In genomic region chr1:168300626-168301025, GRCh38 we compare ENCODE assay signal across 26 cellular contexts.
"Had no signal": no experiment of that assay in that cellular context is flagged by ENCODE, and none has a peak within 500 bp of the region (broad histone marks: within the 10 kb centered on the region; RNA-seq: fewer than 3 reads in every experiment).

No MANE protein-coding gene starts in this region.

- H3K9me3 Mint-ChIP-seq: activated CD4-positive, alpha-beta T cell treated with anti-CD3 and anti-CD28 coated beads, Interleukin-2, amount 10 ng/mL, durations not matched to agents 24 days and 14 days; activated naive CD8-positive, alpha-beta T cell treated with anti-CD3 and anti-CD28 coated beads, Interleukin-2, amount 50 U/mL, for 24 hours; activated T-cell treated with anti-CD3 and anti-CD28 coated beads, Interleukin-2, amount 50 U/mL, for 24 hours; activated T-helper 2 cell treated with anti-CD3 and anti-CD28 coated beads, Interferon-gamma antibody, Interleukin-2, Interleukin-4, amounts not matched to agents 10 μg/mL and 5 μg/mL and 100 μg/mL, durations not matched to agents 14 hours and 24 hours and 36 hours; dendritic cell treated with granulocyte-macrophage colony-stimulating factor and Interleukin-4, amounts not matched to agents 40 ng/mL and 50 ng/mL, for 4 days; naive B cell; stimulated activated effector memory CD8-positive, alpha-beta T cell treated with anti-CD3 and anti-CD28 coated beads, Interleukin-12 subunit alpha, Interleukin-12 subunit beta, amount 100 ng/mL, for 72 hours had no signal

- H3K9me3 ChIP-seq: esophagus muscularis mucosa, heart right ventricle, mucosa of descending colon, stomach, thoracic aorta, upper lobe of right lung had no signal

- H3K4me3 ChIP-seq: esophagus muscularis mucosa, heart right ventricle, lung, mucosa of descending colon, stomach, thoracic aorta, upper lobe of right lung had no signal

- H3K9ac ChIP-seq: parathyroid adenoma had no signal

- H3K4me1 ChIP-seq: esophagus muscularis mucosa, heart right ventricle, parathyroid adenoma, stomach, upper lobe of right lung had no signal

- H3K27ac ChIP-seq: brain microvascular endothelial cell, esophagus muscularis mucosa, heart right ventricle, parathyroid adenoma, stomach, upper lobe of right lung had no signal

- H3K79me2 ChIP-seq: parathyroid adenoma had no signal

- H3K4me1 Mint-ChIP-seq: naive B cell; stimulated activated effector memory CD8-positive, alpha-beta T cell treated with anti-CD3 and anti-CD28 coated beads, Interleukin-12 subunit alpha, Interleukin-12 subunit beta, amount 100 ng/mL, for 72 hours had no signal

- H3K4me3 Mint-ChIP-seq: activated CD4-positive, alpha-beta T cell treated with anti-CD3 and anti-CD28 coated beads, Interleukin-2, amount 10 ng/mL, durations not matched to agents 24 days and 14 days; activated CD8-positive, alpha-beta T cell treated with anti-CD3 and anti-CD28 coated beads, Interleukin-2, amount 10 ng/mL, durations not matched to agents 7 days and 5 days; activated naive CD8-positive, alpha-beta T cell treated with anti-CD3 and anti-CD28 coated beads, Interleukin-2, amount 50 U/mL, for 24 hours; activated T-cell treated with anti-CD3 and anti-CD28 coated beads, Interleukin-2, amount 50 U/mL, for 24 hours; dendritic cell treated with granulocyte-macrophage colony-stimulating factor and Interleukin-4, amounts not matched to agents 40 ng/mL and 50 ng/mL, for 4 days; naive B cell; stimulated activated effector memory CD8-positive, alpha-beta T cell treated with anti-CD3 and anti-CD28 coated beads, Interleukin-12 subunit alpha, Interleukin-12 subunit beta, amount 100 ng/mL, for 72 hours had no signal

- ATAC-seq: activated CD8-positive, alpha-beta T cell treated with anti-CD3 and anti-CD28 coated beads, Interleukin-2, amount 10 ng/mL, durations not matched to agents 7 days and 5 days; activated naive CD8-positive, alpha-beta T cell treated with anti-CD3 and anti-CD28 coated beads, Interleukin-2, amount 50 U/mL, for 24 hours; heart right ventricle; mucosa of descending colon; sciatic nerve; stimulated activated effector memory CD8-positive, alpha-beta T cell treated with anti-CD3 and anti-CD28 coated beads, Interleukin-12 subunit alpha, Interleukin-12 subunit beta, amount 100 ng/mL, for 72 hours; upper lobe of right lung had no signal

- H2AFZ ChIP-seq: parathyroid adenoma had no signal

- H3K27me3 ChIP-seq: brain microvascular endothelial cell, esophagus muscularis mucosa, heart right ventricle, stomach, upper lobe of right lung had no signal

- DNase-seq: activated CD4-positive, alpha-beta T cell treated with anti-CD3 and anti-CD28 coated beads, Interleukin-2, amount 10 ng/mL, durations not matched to agents 24 days and 14 days; activated CD4-positive, CD25-positive, alpha-beta regulatory T cell; activated CD8-positive, alpha-beta T cell treated with anti-CD3 and anti-CD28 coated beads, Interleukin-2, amount 10 ng/mL, durations not matched to agents 7 days and 5 days; activated naive CD4-positive, alpha-beta T cell treated with Interleukin-2 at 50 U/mL for 16 hours; activated naive CD8-positive, alpha-beta T cell treated with anti-CD3 and anti-CD28 coated beads, Interleukin-2, amount 50 U/mL, for 24 hours; activated T-cell treated with anti-CD3 and anti-CD28 coated beads, Interleukin-2, amount 50 U/mL, for 24 hours; aorta; brain microvascular endothelial cell; cerebellar nuclear complex; effector CD8-positive, alpha-beta T cell; heart right ventricle; mucosa of descending colon; naive B cell; stimulated activated CD4-positive, alpha-beta T cell treated with anti-CD3 and anti-CD28 coated beads, Interleukin-4, amount 100 ng/mL, for 24 hours; stomach; T-helper 1 cell; T-helper 9 cell; upper lobe of right lung had no signal

- H3K27me3 Mint-ChIP-seq: activated CD4-positive, alpha-beta T cell treated with anti-CD3 and anti-CD28 coated beads, Interleukin-2, amount 10 ng/mL, durations not matched to agents 24 days and 14 days; activated naive CD8-positive, alpha-beta T cell treated with anti-CD3 and anti-CD28 coated beads, Interleukin-2, amount 50 U/mL, for 24 hours; activated T-cell treated with anti-CD3 and anti-CD28 coated beads, Interleukin-2, amount 50 U/mL, for 24 hours; dendritic cell treated with granulocyte-macrophage colony-stimulating factor and Interleukin-4, amounts not matched to agents 40 ng/mL and 50 ng/mL, for 4 days; naive B cell had no signal

- H3K36me3 ChIP-seq: brain microvascular endothelial cell, esophagus muscularis mucosa, heart right ventricle, upper lobe of right lung had no signal

- H3K27ac Mint-ChIP-seq: activated CD4-positive, alpha-beta T cell treated with anti-CD3 and anti-CD28 coated beads, Interleukin-2, amount 10 ng/mL, durations not matched to agents 24 days and 14 days; activated CD8-positive, alpha-beta T cell treated with anti-CD3 and anti-CD28 coated beads, Interleukin-2, amount 10 ng/mL, durations not matched to agents 7 days and 5 days; activated naive CD8-positive, alpha-beta T cell treated with anti-CD3 and anti-CD28 coated beads, Interleukin-2, amount 50 U/mL, for 24 hours; activated T-cell treated with anti-CD3 and anti-CD28 coated beads, Interleukin-2, amount 50 U/mL, for 24 hours; activated T-helper 2 cell treated with anti-CD3 and anti-CD28 coated beads, Interferon-gamma antibody, Interleukin-2, Interleukin-4, amounts not matched to agents 10 μg/mL and 5 μg/mL and 100 μg/mL, durations not matched to agents 14 hours and 24 hours and 36 hours; dendritic cell treated with granulocyte-macrophage colony-stimulating factor and Interleukin-4, amounts not matched to agents 40 ng/mL and 50 ng/mL, for 4 days; naive B cell; stimulated activated effector memory CD8-positive, alpha-beta T cell treated with anti-CD3 and anti-CD28 coated beads, Interleukin-12 subunit alpha, Interleukin-12 subunit beta, amount 100 ng/mL, for 72 hours had no signal
